Comparison of ENCODE assay signal across 1 cellular context in genomic region chr4:110196871-110197420, GRCh38.
TF ChIP-seq lines count a peak whose summit lies in the region.

No MANE protein-coding gene starts in this region.

TF ChIP-seq in HepG2, 621 proteins besides CTCF, POLR2A, EP300 and RAD21 (continued from another document and continues in another):
- TF ChIP-seq ZHX1 (CRISPR knock-in tag; IDR thresholded peaks at IDR 0.05; ENCODE audit: low read depth) (no peak), TARDBP (CRISPR knock-in tag; IDR thresholded peaks at IDR 0.05) (0 out of 2 replicates have a peak, but pooled peaks have one; percentile 6), ZNF776 (CRISPR knock-in tag; IDR thresholded peaks at IDR 0.05) (peak; percentile 34; the same call in 1 of the 2 replicates), ZNF792 (CRISPR knock-in tag; IDR thresholded peaks at IDR 0.05) (no peak), ZBED4 (CRISPR knock-in tag; IDR thresholded peaks at IDR 0.05; ENCODE audit: borderline replicate concordance) (no peak), ZNF878 (CRISPR knock-in tag; IDR thresholded peaks at IDR 0.05) (0 out of 2 replicates have a peak, but pooled peaks have one; percentile 39), GABPA (IDR thresholded peaks at IDR 0.05; ENCODE audit: low read depth, low read length) (0 out of 2 replicates have a peak, but pooled peaks have one; percentile 16), GABPA (CRISPR knock-in tag; IDR thresholded peaks at IDR 0.05; ENCODE audit: low read depth) (no peak), ZNF570 (CRISPR knock-in tag; IDR thresholded peaks at IDR 0.05; ENCODE audit: borderline replicate concordance) (no peak), TEAD2 (CRISPR knock-in tag; IDR thresholded peaks at IDR 0.05) (no peak), ZBTB4 (CRISPR knock-in tag; IDR thresholded peaks at IDR 0.05; ENCODE audit: borderline replicate concordance) (no peak), HMGXB4 (CRISPR knock-in tag; IDR thresholded peaks at IDR 0.05; ENCODE audit: borderline replicate concordance in 1 of 2, low read depth in 1 of 2) (peak in 1 of 2 experiments; percentile 27; a peak in 1 of 4 replicates), IKZF4 (CRISPR knock-in tag; IDR thresholded peaks at IDR 0.05; ENCODE audit: borderline replicate concordance, low read depth, not compliant biosample characterization) (no peak), GPN1 (CRISPR knock-in tag; IDR thresholded peaks at IDR 0.05; ENCODE audit: borderline replicate concordance) (no peak), NKX3-1 (CRISPR knock-in tag; IDR thresholded peaks at IDR 0.05) (no peak), ZNF12 (CRISPR knock-in tag; IDR thresholded peaks at IDR 0.05) (no peak), THAP9 (CRISPR knock-in tag; IDR thresholded peaks at IDR 0.05; ENCODE audit: borderline replicate concordance) (no peak), ISL2 (CRISPR knock-in tag; IDR thresholded peaks at IDR 0.05) (0 out of 2 replicates have a peak, but pooled peaks have one; percentile 1), BCL3 (CRISPR knock-in tag; IDR thresholded peaks at IDR 0.05) (peak; percentile 9; the same call in 1 of the 2 replicates), NR2C2 (CRISPR knock-in tag; IDR thresholded peaks at IDR 0.05; ENCODE audit: borderline replicate concordance) (no peak; the same call in 1 of the 2 replicates), ZNF572 (CRISPR knock-in tag; IDR thresholded peaks at IDR 0.05) (no peak), ZBTB14 (CRISPR knock-in tag; IDR thresholded peaks at IDR 0.05) (peak; percentile 85), SAFB2 (CRISPR knock-in tag; IDR thresholded peaks at IDR 0.05; ENCODE audit: borderline replicate concordance, low read depth) (no peak), MATR3 (CRISPR knock-in tag; IDR thresholded peaks at IDR 0.05) (no peak), HOXA7 (CRISPR knock-in tag; IDR thresholded peaks at IDR 0.05) (no peak), ZNF275 (CRISPR knock-in tag; IDR thresholded peaks at IDR 0.05; ENCODE audit: borderline replicate concordance) (no peak), ZNF343 (CRISPR knock-in tag; IDR thresholded peaks at IDR 0.05) (peak; percentile 28; the same call in 1 of the 2 replicates), ZNF282 (IDR thresholded peaks at IDR 0.05; ENCODE audit: partially characterized antibody) (no peak), UBTF (CRISPR knock-in tag; IDR thresholded peaks at IDR 0.05) (peak; percentile 69; the same call in 1 of the 2 replicates), GZF1 (CRISPR knock-in tag; IDR thresholded peaks at IDR 0.05) (no peak), YY1 (IDR thresholded peaks at IDR 0.05; ENCODE audit: insufficient read depth, insufficient replicate concordance, low read depth, low read length) (no peak), TEF (CRISPR knock-in tag; IDR thresholded peaks at IDR 0.05) (no peak), NCOA1 (CRISPR knock-in tag; IDR thresholded peaks at IDR 0.05) (no peak), RNF2 (conservative IDR thresholded peaks at IDR 0.05; ENCODE audit: low read depth) (no peak), RBM39 (IDR thresholded peaks at IDR 0.05; ENCODE audit: low read depth, low read length, poor library complexity, severe bottlenecking) (peak; percentile 32), KLF11 (CRISPR knock-in tag; IDR thresholded peaks at IDR 0.05) (0 out of 2 replicates have a peak, but pooled peaks have one; percentile 18), ZNF501 (CRISPR knock-in tag; IDR thresholded peaks at IDR 0.05) (no peak)
